ENCODE assay signal across 36 cellular contexts in the genomic region with DNA sequence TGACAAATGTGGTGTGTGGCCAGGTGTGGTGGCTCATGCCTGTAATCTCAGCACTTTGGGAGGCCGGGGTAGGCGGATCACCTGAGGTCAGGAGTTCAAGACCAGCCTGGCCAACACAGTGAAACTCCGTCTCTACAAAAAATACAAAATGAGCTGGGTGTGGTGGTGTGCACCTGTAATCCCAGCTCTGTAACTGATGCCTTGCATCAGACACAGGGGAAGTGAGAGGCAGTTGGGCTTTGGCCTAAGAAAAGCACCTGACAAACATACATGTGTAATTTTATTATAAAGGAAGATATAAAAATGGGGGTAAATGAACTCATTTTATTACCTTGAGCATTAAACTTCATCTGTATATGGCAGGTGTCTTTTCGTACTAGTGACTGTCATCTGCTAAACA.
"Had no signal": no experiment of that assay in that cellular context is flagged by ENCODE, and none has a peak within 500 bp of the region (broad histone marks: within the 10 kb centered on the region; RNA-seq: fewer than 3 reads in every experiment).

No MANE protein-coding gene starts in this region.

- H3K9me3 Mint-ChIP-seq: activated CD4-positive, alpha-beta memory T cell treated with anti-CD3 and anti-CD28 coated beads, Interleukin-2, amount 10 ng/mL, durations not matched to agents 7 days and 5 days; activated T-helper 17 cell treated with anti-CD3 and anti-CD28 coated beads, Interleukin-2, amount 50 U/mL, for 72 hours had no signal

- DNase-seq: activated B cell treated with CpG ODN at 0.5 μM for 24 hours; activated CD4-positive, alpha-beta memory T cell treated with anti-CD3 and anti-CD28 coated beads, Interleukin-2, amount 10 ng/mL, durations not matched to agents 7 days and 5 days; activated CD4-positive, alpha-beta T cell treated with anti-CD3 and anti-CD28 coated beads for 48 hours; activated CD4-positive, CD25-positive, alpha-beta regulatory T cell treated with anti-CD3 and anti-CD28 coated beads, Interleukin-2, amount 50 U/mL, for 72 hours; activated effector memory CD4-positive, alpha-beta T cell treated with anti-CD3 and anti-CD28 coated beads, Interleukin-2, amount 50 U/mL, for 16 hours; activated naive CD4-positive, alpha-beta T cell; activated naive CD4-positive, alpha-beta T cell treated with anti-CD3 and anti-CD28 coated beads, Interleukin-2, amount 50 U/mL, for 16 hours; activated naive CD8-positive, alpha-beta T cell treated with anti-CD3 and anti-CD28 coated beads, Interleukin-2, amount 10 ng/mL, durations not matched to agents 7 days and 5 days; activated T-cell treated with anti-CD3 and anti-CD28 coated beads, Interleukin-2, amount 50 U/mL, for 1 hour; activated T-cell treated with anti-CD3 and anti-CD28 coated beads, Interleukin-2, amount 50 U/mL, for 72 hours; amygdala; Kasumi-1; KG1; MG63; NCI-H1092 treated with DMSO at 0.1 percent for 48 hours; NCI-H1417; NCI-H146; NCI-H187; NCI-H2029 treated with DMSO at 0.1 percent for 48 hours; NCI-H2107; NCI-H2171; NCI-H510A; NCI-H526; NCI-H748 treated with DMSO at 0.1 percent for 48 hours; NK-92 treated with Interleukin-12 subunit alpha and Interleukin-12 subunit beta, amount 100 ng/mL, for 24 hours; PC-3; Right ventricle myocardium superior; SW 1271; T-helper 1 cell; T-helper 2 cell; T-helper 9 cell had no signal

- H3K4me1 Mint-ChIP-seq: activated B cell treated with CpG ODN at 0.5 μM for 24 hours; activated CD4-positive, alpha-beta memory T cell treated with anti-CD3 and anti-CD28 coated beads, Interleukin-2, amount 10 ng/mL, durations not matched to agents 7 days and 5 days; activated naive CD8-positive, alpha-beta T cell treated with anti-CD3 and anti-CD28 coated beads, Interleukin-2, amount 10 ng/mL, durations not matched to agents 7 days and 5 days; activated T-helper 17 cell treated with anti-CD3 and anti-CD28 coated beads, Interleukin-2, amount 50 U/mL, for 72 hours had no signal

- H3K27me3 ChIP-seq: ascending aorta, cardiac muscle cell, MG63, Peyer's patch had no signal

- ATAC-seq: activated T-cell treated with anti-CD3 and anti-CD28 coated beads, Interleukin-2, amount 50 U/mL, for 72 hours; activated T-helper 17 cell treated with anti-CD3 and anti-CD28 coated beads, Interleukin-2, amount 50 U/mL, for 72 hours; PC-3 had no signal

- H3K4me1 ChIP-seq: ascending aorta, Peyer's patch had no signal

- H3K36me3 Mint-ChIP-seq: activated naive CD8-positive, alpha-beta T cell treated with anti-CD3 and anti-CD28 coated beads, Interleukin-2, amount 10 ng/mL, durations not matched to agents 7 days and 5 days had no signal

- H3K27ac ChIP-seq: ascending aorta, cardiac muscle cell, Peyer's patch, VCaP had no signal

- H3K27me3 Mint-ChIP-seq: activated naive CD8-positive, alpha-beta T cell treated with anti-CD3 and anti-CD28 coated beads, Interleukin-2, amount 10 ng/mL, durations not matched to agents 7 days and 5 days; activated T-helper 17 cell treated with anti-CD3 and anti-CD28 coated beads, Interleukin-2, amount 50 U/mL, for 72 hours had no signal

- H3K4me3 ChIP-seq: ascending aorta, cardiac muscle cell, MG63, Peyer's patch had no signal

- H3K36me3 ChIP-seq: ascending aorta, cardiac muscle cell, MG63, Peyer's patch had no signal

- H3K9me3 ChIP-seq: ascending aorta, Peyer's patch had no signal

- H3K27ac Mint-ChIP-seq: activated B cell treated with CpG ODN at 0.5 μM for 24 hours; activated CD4-positive, alpha-beta memory T cell treated with anti-CD3 and anti-CD28 coated beads, Interleukin-2, amount 10 ng/mL, durations not matched to agents 7 days and 5 days; activated naive CD8-positive, alpha-beta T cell treated with anti-CD3 and anti-CD28 coated beads, Interleukin-2, amount 10 ng/mL, durations not matched to agents 7 days and 5 days; activated T-cell treated with anti-CD3 and anti-CD28 coated beads, Interleukin-2, amount 50 U/mL, for 72 hours; activated T-helper 17 cell treated with anti-CD3 and anti-CD28 coated beads, Interleukin-2, amount 50 U/mL, for 72 hours had no signal

- H3K4me3 Mint-ChIP-seq: activated B cell treated with CpG ODN at 0.5 μM for 24 hours; activated CD4-positive, alpha-beta memory T cell treated with anti-CD3 and anti-CD28 coated beads, Interleukin-2, amount 10 ng/mL, durations not matched to agents 7 days and 5 days; activated naive CD8-positive, alpha-beta T cell treated with anti-CD3 and anti-CD28 coated beads, Interleukin-2, amount 10 ng/mL, durations not matched to agents 7 days and 5 days; activated T-cell treated with anti-CD3 and anti-CD28 coated beads, Interleukin-2, amount 50 U/mL, for 72 hours; activated T-helper 17 cell treated with anti-CD3 and anti-CD28 coated beads, Interleukin-2, amount 50 U/mL, for 72 hours had no signal
